In genomic region chr3:148101061-148101460, GRCh38 we compare ENCODE assay signal across 24 cellular contexts.
DNase-seq lines count a peak whose midpoint lies in the region; FAIRE-seq and TF ChIP-seq lines count a peak whose summit lies in the region.
"Had no signal": no experiment of that assay in that cellular context is flagged by ENCODE, and none has a peak within 500 bp of the region (broad histone marks: within the 10 kb centered on the region; RNA-seq: fewer than 3 reads in every experiment).

No MANE protein-coding gene starts in this region.

- H3K27me3 Mint-ChIP-seq in activated naive CD8-positive, alpha-beta T cell treated with anti-CD3 and anti-CD28 coated beads for 36 hours, result no peaks in the 10 kb centered on the region
- H3K27me3 Mint-ChIP-seq: activated CD4-positive, alpha-beta T cell treated with anti-CD3 and anti-CD28 coated beads for 36 hours had no signal

- POLR2A ChIA-PET in H1 (lab: Charles Lee; ENCODE audit: partially characterized antibody), result no interaction called here

- no peak overlapping the region for H2BK5ac ChIP-seq in H1 (ENCODE audit: low read depth, low read length)
- no peak overlapping the region for H2BK5ac ChIP-seq in neuronal stem cell (ENCODE audit: low read length)

- H3K4ac ChIP-seq in H1 (replicated peaks; ENCODE audit: insufficient read length, low read depth, low read length), result no peak overlapping the region
- H3K4ac ChIP-seq in neuronal stem cell (ENCODE audit: low read length), result no peak overlapping the region

- CTCF ChIA-PET in H1 (lab: Charles Lee; ENCODE audit: partially characterized antibody), result interaction anchor here (0.6 kb wide), 3 partner anchors 18 to 332 kb away, joined by 3 read pairs; no protein-coding TSS in a partner anchor

- no peak overlapping the region; a peak in 1 of 7 replicates for H3K9ac ChIP-seq in H1 (replicated peaks in 1 of 4; ENCODE audit: extremely low read depth in 1 of 4, low read depth in 3 of 4, low read length in 3 of 4)
- H3K9ac ChIP-seq in neuronal stem cell (ENCODE audit: low read depth, low read length, poor library complexity), result no peak overlapping the region

- no peaks in the 10 kb centered on the region for H3K23me2 ChIP-seq in H1 (ENCODE audit: low read depth, low read length)

- FAIRE-seq in H1 (lab: Jason Lieb, UNC), result no peak
- FAIRE-seq: GM18507 had no signal

- no peak overlapping the region for H3K56ac ChIP-seq in H1 (replicated peaks; ENCODE audit: insufficient read length, low read depth, low read length)

- H2BK120ac ChIP-seq in H1 (replicated peaks; ENCODE audit: low read depth, low read length) (no peak overlapping the region), neuronal stem cell (ENCODE audit: low read depth, low read length) (no peak overlapping the region)

- H3K4me1 ChIP-seq in BE2C, result peaks cover 7% of the 10 kb centered on the region
- no peaks in the 10 kb centered on the region for H3K4me1 ChIP-seq in H1 (replicated peaks in 1 of 4; ENCODE audit: control insufficient read depth in 3 of 4, insufficient read depth in 4 of 4, low read length in 3 of 4)
- no peaks in the 10 kb centered on the region for H3K4me1 ChIP-seq in neuronal stem cell (ENCODE audit: control insufficient read depth in 2 of 2, insufficient read depth in 1 of 2, low read depth in 1 of 2, low read length in 2 of 2)
- H3K4me1 ChIP-seq: left ventricle myocardium inferior, SJSA1, tibial artery had no signal

- no peak overlapping the region for H2BK20ac ChIP-seq in H1 (ENCODE audit: low read length)

- H2AK5ac ChIP-seq in H1 (ENCODE audit: low read depth, low read length), result no peak overlapping the region
- no peak overlapping the region for H2AK5ac ChIP-seq in neuronal stem cell (ENCODE audit: low read depth, low read length)

- no peak overlapping the region for H3K14ac ChIP-seq in H1 (ENCODE audit: insufficient read length)
- no peak overlapping the region for H3K14ac ChIP-seq in neuronal stem cell (ENCODE audit: low read length)

- no peak overlapping the region for H3K4me3 Mint-ChIP-seq in activated naive CD8-positive, alpha-beta T cell treated with anti-CD3 and anti-CD28 coated beads for 36 hours
- H3K4me3 Mint-ChIP-seq: activated CD4-positive, alpha-beta T cell treated with anti-CD3 and anti-CD28 coated beads for 36 hours had no signal

- H3K27ac Mint-ChIP-seq in activated naive CD8-positive, alpha-beta T cell treated with anti-CD3 and anti-CD28 coated beads for 36 hours, result no peak overlapping the region
- H3K27ac Mint-ChIP-seq: activated CD4-positive, alpha-beta T cell treated with anti-CD3 and anti-CD28 coated beads for 36 hours had no signal

- H3K4me1 Mint-ChIP-seq in activated naive CD8-positive, alpha-beta T cell treated with anti-CD3 and anti-CD28 coated beads for 36 hours, result no peaks in the 10 kb centered on the region
- H3K4me1 Mint-ChIP-seq: activated CD4-positive, alpha-beta T cell treated with anti-CD3 and anti-CD28 coated beads for 36 hours had no signal

- H3K4me3 ChIP-seq in BE2C (ENCODE audit: low read depth, low read length) (no peak overlapping the region), MG63 (no peak overlapping the region), H1 (ENCODE audit: extremely low read depth in 1 of 4, insufficient read depth in 2 of 4, low read depth in 3 of 4, low read length in 4 of 4) (no peak overlapping the region), neuronal stem cell (ENCODE audit: low read length in 2 of 2) (no peak overlapping the region)
- H3K4me3 ChIP-seq: left ventricle myocardium inferior, SJSA1, tibial artery had no signal

- TF ChIP-seq POLR2A in H1 (IDR thresholded peaks at IDR 0.05; ENCODE audit: control extremely low read depth in 1 of 2, low read depth in 2 of 2, low read length in 2 of 2), result no peak

- H3K79me2 ChIP-seq in H1 (ENCODE audit: control insufficient read depth in 1 of 2, insufficient read depth in 2 of 2, low read length in 2 of 2), result no peaks in the 10 kb centered on the region

- no peaks in the 10 kb centered on the region for H3K36me3 Mint-ChIP-seq in activated naive CD8-positive, alpha-beta T cell treated with anti-CD3 and anti-CD28 coated beads for 36 hours

- TF ChIP-seq CTCF in BE2C (IDR thresholded peaks at IDR 0.05; ENCODE audit: low read depth, low read length), result no peak
- TF ChIP-seq CTCF in H1 (IDR thresholded peaks at IDR 0.05; ENCODE audit: control extremely low read depth in 1 of 3, insufficient read depth in 1 of 3, low read depth in 1 of 3, low read length in 3 of 3), result no peak

- no peak overlapping the region for H4K8ac ChIP-seq in H1 (ENCODE audit: extremely low read depth, insufficient read depth, low read length)
- no peak overlapping the region for H4K8ac ChIP-seq in neuronal stem cell (ENCODE audit: low read depth, low read length)

- no peak overlapping the region for H3K23ac ChIP-seq in H1 (ENCODE audit: insufficient read length)
- no peak overlapping the region for H3K23ac ChIP-seq in neuronal stem cell (ENCODE audit: low read depth, low read length, poor library complexity)

- H2AFZ ChIP-seq in H1 (ENCODE audit: low read length), result 0 out of 2 replicates have a peak overlapping the region, but pooled peaks have one; percentile 7
- peak overlapping the region; percentile 19 for H2AFZ ChIP-seq in neuronal stem cell (ENCODE audit: low read length)

- H4K20me1 ChIP-seq in H1 (replicated peaks in 1 of 2; ENCODE audit: control insufficient read depth in 1 of 2, insufficient read depth in 2 of 2, low read length in 2 of 2), result no peaks in the 10 kb centered on the region

- H3K9me3 Mint-ChIP-seq in activated naive CD8-positive, alpha-beta T cell treated with anti-CD3 and anti-CD28 coated beads for 36 hours, result peaks cover 1% of the 10 kb centered on the region

- H4K91ac ChIP-seq in H1 (replicated peaks; ENCODE audit: insufficient read length, low read length), result no peak overlapping the region
- no peak overlapping the region for H4K91ac ChIP-seq in neuronal stem cell (ENCODE audit: low read depth, low read length, poor library complexity)

- H2BK12ac ChIP-seq in H1 (ENCODE audit: low read depth, low read length) (no peak overlapping the region), neuronal stem cell (ENCODE audit: low read length) (no peak overlapping the region)

- WGBS in H1 (ENCODE audit: extremely low coverage in 1 of 2, insufficient coverage in 1 of 2, insufficient read length in 1 of 2, insufficient replicate concordance in 2 of 2, low coverage in 1 of 2, low lambda C conversion rate in 2 of 2, missing lambda C conversion rate in 1 of 2), 2 experiments, result 86% methylated on average over 1 of the region's 1 CpG; no CpG with 5 or more reads in 1 of the 2 experiments
- WGBS in neuronal stem cell (ENCODE audit: extremely low coverage in 2 of 2, insufficient read length in 2 of 2, insufficient replicate concordance in 1 of 2), 2 donors, result no CpG with 5 or more reads among the region's 1 CpG

- H2BK15ac ChIP-seq in H1 (ENCODE audit: low read length) (no peak overlapping the region), neuronal stem cell (ENCODE audit: low read length) (no peak overlapping the region)

- H3K79me1 ChIP-seq in H1 (ENCODE audit: low read depth, low read length) (no peaks in the 10 kb centered on the region), neuronal stem cell (ENCODE audit: low read depth, low read length) (no peaks in the 10 kb centered on the region)

- H3K27me3 ChIP-seq in BE2C, result no peaks in the 10 kb centered on the region
- H3K27me3 ChIP-seq in MG63, result no peaks in the 10 kb centered on the region
- no peaks in the 10 kb centered on the region for H3K27me3 ChIP-seq in H1 (replicated peaks in 1 of 4; ENCODE audit: control insufficient read depth in 3 of 4, extremely low read depth in 1 of 4, insufficient read depth in 3 of 4, low read length in 3 of 4)
- H3K27me3 ChIP-seq in neuronal stem cell (ENCODE audit: control insufficient read depth in 3 of 3, insufficient read depth in 3 of 3, low read depth in 1 of 3, low read length in 3 of 3), result no peaks in the 10 kb centered on the region
- H3K27me3 ChIP-seq: SJSA1, tibial artery had no signal

- no peak for TF ChIP-seq EP300 in H1 (IDR thresholded peaks at IDR 0.05; ENCODE audit: borderline replicate concordance in 1 of 2, low read depth in 2 of 2, low read length in 2 of 2)

- H3K27ac ChIP-seq in H1 (ENCODE audit: low read depth, low read length) (no peak overlapping the region), neuronal stem cell (replicated peaks; ENCODE audit: low read length) (no peak overlapping the region)
- H3K27ac ChIP-seq: left ventricle myocardium inferior, SJSA1, tibial artery had no signal

- H3K36me3 ChIP-seq in BE2C, result no peaks in the 10 kb centered on the region
- no peaks in the 10 kb centered on the region for H3K36me3 ChIP-seq in MG63
- H3K36me3 ChIP-seq in H1 (ENCODE audit: control insufficient read depth in 2 of 4, insufficient read depth in 4 of 4, low read length in 3 of 4), result no peaks in the 10 kb centered on the region
- H3K36me3 ChIP-seq in neuronal stem cell (replicated peaks in 1 of 2; ENCODE audit: control insufficient read depth in 2 of 2, insufficient read depth in 2 of 2, low read length in 2 of 2), result no peaks in the 10 kb centered on the region
- H3K36me3 ChIP-seq: left ventricle myocardium inferior, SJSA1, tibial artery had no signal

- H3K18ac ChIP-seq in H1 (ENCODE audit: extremely low read depth, low read length) (no peak overlapping the region), neuronal stem cell (ENCODE audit: low read length) (no peak overlapping the region)

- H4K5ac ChIP-seq in H1 (ENCODE audit: insufficient read length, low read depth, low read length), result no peak overlapping the region

- no peaks in the 10 kb centered on the region for H3K9me3 ChIP-seq in BE2C
- no peaks in the 10 kb centered on the region for H3K9me3 ChIP-seq in MG63
- no peaks in the 10 kb centered on the region for H3K9me3 ChIP-seq in H1 (ENCODE audit: insufficient read depth in 2 of 2, low read depth in 1 of 2, low read length in 1 of 2)
- no peaks in the 10 kb centered on the region for H3K9me3 ChIP-seq in neuronal stem cell (replicated peaks in 1 of 2; ENCODE audit: control insufficient read depth in 2 of 2, insufficient read depth in 1 of 2, low read depth in 1 of 2, low read length in 2 of 2)
- H3K9me3 ChIP-seq: left ventricle myocardium inferior, SJSA1, tibial artery had no signal

- peak; percentile 24 for DNase-seq in BE2C
- DNase-seq in MG63, result peak; percentile 58
- DNase-seq in H1 (ENCODE audit: low read depth in 1 of 2, low spot score in 2 of 2), result no peak
- no peak for DNase-seq in neuronal stem cell (ENCODE audit: low spot score)
- DNase-seq in activated naive CD8-positive, alpha-beta T cell treated with anti-CD3 and anti-CD28 coated beads for 36 hours, result no peak
- no peak for DNase-seq in RKO (ENCODE audit: low spot score)
- no peak for DNase-seq in cortex of kidney (lab: John Stamatoyannopoulos, UW)
- no peak for DNase-seq in NCI-H146 treated with DMSO at 0.1 percent for 48 hours (lab: John Stamatoyannopoulos, UW; ENCODE audit: unreplicated experiment)
- DNase-seq: activated CD4-positive, alpha-beta T cell treated with anti-CD3 and anti-CD28 coated beads for 36 hours; AML-193; central memory CD4-positive, alpha-beta T cell; DMS79 treated with DMSO at 0.1 percent for 48 hours; effector CD4-positive, alpha-beta T cell; head of caudate nucleus; Kasumi-1; left ventricle myocardium inferior; NCI-H748 treated with DMSO at 0.1 percent for 48 hours; PC-3; right cardiac atrium; stimulated activated naive CD4-positive, alpha-beta T cell; T-helper 9 cell; tibial artery had no signal

- TF ChIP-seq RAD21 in H1 (IDR thresholded peaks at IDR 0.05 in 1 of 2, conservative IDR thresholded peaks at IDR 0.05 in 1 of 2; ENCODE audit: low read depth in 2 of 2, low read length in 2 of 2), result no peak

- H3K4me2 ChIP-seq in H1 (ENCODE audit: insufficient read depth in 1 of 2, low read depth in 2 of 2, low read length in 2 of 2) (no peak overlapping the region), neuronal stem cell (ENCODE audit: insufficient read depth, low read length, poor library complexity, severe bottlenecking) (no peak overlapping the region)

Comparison
In these comparisons a context has a peak if more than half of its experiments do, and no peak if none do; other contexts are left out.
1. DNase-seq: peak in BE2C (single experiment) and MG63 (single experiment); none in H1 (0 of 2), neuronal stem cell (single experiment), activated naive CD8-positive, alpha-beta T cell treated with anti-CD3 and anti-CD28 coated beads for 36 hours (single experiment), RKO (single experiment), cortex of kidney (single experiment) and NCI-H146 treated with DMSO at 0.1 percent for 48 hours (single experiment).